8 cellular contexts compared by ENCODE assay signal in the genomic region with DNA sequence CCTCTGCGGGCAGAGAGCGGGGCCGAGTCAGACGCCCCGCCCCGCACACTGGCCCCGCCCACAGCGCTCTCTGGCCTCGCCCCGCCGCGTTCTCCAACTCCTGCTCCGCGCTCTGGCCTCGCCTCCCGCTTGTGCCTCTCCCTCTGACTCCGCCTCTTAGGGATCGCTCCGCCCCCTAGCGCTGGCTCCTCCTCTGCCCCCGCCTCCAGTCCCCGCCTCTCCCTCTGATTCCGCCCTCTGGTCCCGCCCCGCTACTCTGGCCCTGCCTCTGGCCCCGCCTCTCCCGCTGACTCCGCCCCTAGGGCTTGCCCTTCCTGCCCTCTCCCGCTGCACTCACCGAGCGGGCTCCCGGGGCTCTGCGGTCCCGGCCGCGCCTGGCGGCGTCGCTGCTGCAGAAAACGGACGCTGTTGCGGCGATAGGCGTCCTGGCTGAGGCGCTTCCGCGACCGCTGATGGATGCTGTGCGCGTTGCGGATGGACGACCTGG.
A peak's percentile ranks its signal among the peaks of the same experiment; 100 is the strongest.
DNase-seq lines count a peak whose midpoint lies in the region; ATAC-seq and TF ChIP-seq lines count a peak whose summit lies in the region.
"Not testable (repeated sequence)": the region's sequence is repeated elsewhere in the genome, so short reads cannot be mapped to it uniquely, and the experiment has no call there.

No MANE protein-coding gene starts in this region.

- TF ChIP-seq CTCF in AG10803 (conservative IDR thresholded peaks at IDR 0.05; ENCODE audit: low read length); SU-DHL-6 (IDR thresholded peaks at IDR 0.05; ENCODE audit: insufficient read depth, low read length, poor library complexity, severe bottlenecking); esophagus muscularis mucosa (IDR thresholded peaks at IDR 0.05): not testable (repeated sequence)

- peak overlapping the region; percentile 30 for H3K4me2 ChIP-seq in SU-DHL-6 (ENCODE audit: low read depth, low read length, poor library complexity, severe bottlenecking)

- not testable (repeated sequence) for H3K36me3 Mint-ChIP-seq in activated T-helper 1 cell treated with anti-CD3 and anti-CD28 coated beads, Interleukin-12 subunit alpha, Interleukin-12 subunit beta, Interleukin-2, Interleukin-4 antibody, amounts not matched to agents 30 ng/mL and 10 ng/mL and 1 ng/mL, durations not matched to agents 14 hours and 24 hours and 36 hours (ENCODE audit: low read depth); naive thymus-derived CD4-positive, alpha-beta T cell

- not testable (repeated sequence) for H3K9me3 ChIP-seq in SU-DHL-6 (ENCODE audit: insufficient read depth, low read length); esophagus muscularis mucosa; naive thymus-derived CD4-positive, alpha-beta T cell (ENCODE audit: control insufficient read depth in 2 of 3, low read length in 3 of 3)

- not testable (repeated sequence) for H2AFZ ChIP-seq in SU-DHL-6 (ENCODE audit: low read depth, low read length, severe bottlenecking)

- not testable (repeated sequence) for H3K27me3 Mint-ChIP-seq in activated T-helper 1 cell treated with anti-CD3 and anti-CD28 coated beads, Interleukin-12 subunit alpha, Interleukin-12 subunit beta, Interleukin-2, Interleukin-4 antibody, amounts not matched to agents 30 ng/mL and 10 ng/mL and 1 ng/mL, durations not matched to agents 14 hours and 24 hours and 36 hours (ENCODE audit: insufficient read depth); naive thymus-derived CD4-positive, alpha-beta T cell

- 0% methylated on average over 10 of the region's 52 CpGs for WGBS in esophagus muscularis mucosa

- not testable (repeated sequence) for H3F3A ChIP-seq in SU-DHL-6 (ENCODE audit: insufficient read depth)

- H3K4me3 ChIP-seq in AG10803 (ENCODE audit: low read length) (peak overlapping the region; percentile 47), esophagus muscularis mucosa (peak overlapping the region; percentile 44 to 62 (median 48))
- H3K4me3 ChIP-seq in SU-DHL-6 (ENCODE audit: insufficient read depth, low read length, poor library complexity, severe bottlenecking); naive thymus-derived CD4-positive, alpha-beta T cell (ENCODE audit: low read length): not testable (repeated sequence)

- ATAC-seq in GM19455 (IDR thresholded peaks at IDR 0.05; ENCODE audit: unreplicated experiment) (peak; percentile 87), HG03045 (IDR thresholded peaks at IDR 0.05; ENCODE audit: unreplicated experiment) (peak; percentile 84)
- ATAC-seq in naive thymus-derived CD4-positive, alpha-beta T cell, result peak; percentile 96

- not testable (repeated sequence) for H3K4me1 ChIP-seq in esophagus muscularis mucosa; naive thymus-derived CD4-positive, alpha-beta T cell (ENCODE audit: control insufficient read depth in 2 of 2, insufficient read depth in 2 of 2, low read length in 2 of 2)

- H3K4me1 Mint-ChIP-seq in activated T-helper 1 cell treated with anti-CD3 and anti-CD28 coated beads, Interleukin-12 subunit alpha, Interleukin-12 subunit beta, Interleukin-2, Interleukin-4 antibody, amounts not matched to agents 30 ng/mL and 10 ng/mL and 1 ng/mL, durations not matched to agents 14 hours and 24 hours and 36 hours (ENCODE audit: low read depth); naive thymus-derived CD4-positive, alpha-beta T cell: not testable (repeated sequence)

- H3K27ac ChIP-seq in SU-DHL-6 (ENCODE audit: low read depth, low read length); naive thymus-derived CD4-positive, alpha-beta T cell (ENCODE audit: low read depth, low read length): not testable (repeated sequence)
- peak overlapping the region; percentile 65 to 81 (median 70) for H3K27ac ChIP-seq in esophagus muscularis mucosa (replicated peaks in 1 of 4)

- not testable (repeated sequence) for TF ChIP-seq POLR2A in esophagus muscularis mucosa (IDR thresholded peaks at IDR 0.05; ENCODE audit: low read depth)

- not testable (repeated sequence) for H3K4me3 Mint-ChIP-seq in activated T-helper 1 cell treated with anti-CD3 and anti-CD28 coated beads, Interleukin-12 subunit alpha, Interleukin-12 subunit beta, Interleukin-2, Interleukin-4 antibody, amounts not matched to agents 30 ng/mL and 10 ng/mL and 1 ng/mL, durations not matched to agents 14 hours and 24 hours and 36 hours
- H3K4me3 Mint-ChIP-seq in naive thymus-derived CD4-positive, alpha-beta T cell, result peak overlapping the region in 7 of 10 donors; percentile 9 to 55 (median 32)

- CTCF ChIA-PET in naive thymus-derived CD4-positive, alpha-beta T cell (lab: Charles Lee), result not testable (repeated sequence)

- not testable (repeated sequence) for H3K9ac ChIP-seq in SU-DHL-6 (ENCODE audit: low read length)

- intact Hi-C loops in activated T-helper 1 cell treated with anti-CD3 and anti-CD28 coated beads, Interleukin-12 subunit alpha, Interleukin-12 subunit beta, Interleukin-2, Interleukin-4 antibody, amounts not matched to agents 30 ng/mL and 10 ng/mL and 1 ng/mL, durations not matched to agents 14 hours and 24 hours and 36 hours (cut with micrococcal nuclease); esophagus muscularis mucosa (cut with DNase I); naive thymus-derived CD4-positive, alpha-beta T cell (cut with micrococcal nuclease): not testable (repeated sequence)

- TF ChIP-seq EP300 in esophagus muscularis mucosa (IDR thresholded peaks at IDR 0.05), result not testable (repeated sequence)

- not testable (repeated sequence) for H3K27me3 ChIP-seq in SU-DHL-6 (ENCODE audit: low read length); esophagus muscularis mucosa; naive thymus-derived CD4-positive, alpha-beta T cell (ENCODE audit: control insufficient read depth in 2 of 2, insufficient read depth in 2 of 2, low read length in 2 of 2)

- H3K9me2 ChIP-seq in SU-DHL-6 (replicated peaks; ENCODE audit: insufficient read depth, low read length), result not testable (repeated sequence)

- not testable (repeated sequence) for H4K20me1 ChIP-seq in SU-DHL-6 (ENCODE audit: low read depth, low read length)

- POLR2A ChIA-PET in naive thymus-derived CD4-positive, alpha-beta T cell (lab: Charles Lee), result not testable (repeated sequence)

- H3K79me2 ChIP-seq in SU-DHL-6 (ENCODE audit: insufficient read depth, low read length), result not testable (repeated sequence)

- DNase-seq in AG10803 (ENCODE audit: low read depth); esophagus muscularis mucosa (ENCODE audit: extremely low spot score): not testable (repeated sequence)
- peak; percentile 90 for DNase-seq in activated T-helper 1 cell treated with anti-CD3 and anti-CD28 coated beads, Interleukin-12 subunit alpha, Interleukin-12 subunit beta, Interleukin-2, Interleukin-4 antibody, amounts not matched to agents 30 ng/mL and 10 ng/mL and 1 ng/mL, durations not matched to agents 14 hours and 24 hours and 36 hours (ENCODE audit: low spot score)
- peak; percentile 75 to 99 (median 96) for DNase-seq in naive thymus-derived CD4-positive, alpha-beta T cell
- peak; percentile 86 to 94 (median 87) for DNase-seq in stimulated activated CD4-positive, alpha-beta T cell treated with anti-CD3 and anti-CD28 coated beads, TNF-alpha, amount 100 ng/mL, for 1 hour (ENCODE audit: low read depth in 3 of 3, low spot score in 1 of 3)

- H3K36me3 ChIP-seq in SU-DHL-6 (ENCODE audit: low read length); esophagus muscularis mucosa; naive thymus-derived CD4-positive, alpha-beta T cell (ENCODE audit: control insufficient read depth in 2 of 3, insufficient read depth in 3 of 3, low read length in 3 of 3): not testable (repeated sequence)

- not testable (repeated sequence) for H3K27ac Mint-ChIP-seq in activated T-helper 1 cell treated with anti-CD3 and anti-CD28 coated beads, Interleukin-12 subunit alpha, Interleukin-12 subunit beta, Interleukin-2, Interleukin-4 antibody, amounts not matched to agents 30 ng/mL and 10 ng/mL and 1 ng/mL, durations not matched to agents 14 hours and 24 hours and 36 hours; naive thymus-derived CD4-positive, alpha-beta T cell

- not testable (repeated sequence) for H3K9me3 Mint-ChIP-seq in activated T-helper 1 cell treated with anti-CD3 and anti-CD28 coated beads, Interleukin-12 subunit alpha, Interleukin-12 subunit beta, Interleukin-2, Interleukin-4 antibody, amounts not matched to agents 30 ng/mL and 10 ng/mL and 1 ng/mL, durations not matched to agents 14 hours and 24 hours and 36 hours; naive thymus-derived CD4-positive, alpha-beta T cell
